1 cellular context compared by ENCODE assay signal in the genomic region with DNA sequence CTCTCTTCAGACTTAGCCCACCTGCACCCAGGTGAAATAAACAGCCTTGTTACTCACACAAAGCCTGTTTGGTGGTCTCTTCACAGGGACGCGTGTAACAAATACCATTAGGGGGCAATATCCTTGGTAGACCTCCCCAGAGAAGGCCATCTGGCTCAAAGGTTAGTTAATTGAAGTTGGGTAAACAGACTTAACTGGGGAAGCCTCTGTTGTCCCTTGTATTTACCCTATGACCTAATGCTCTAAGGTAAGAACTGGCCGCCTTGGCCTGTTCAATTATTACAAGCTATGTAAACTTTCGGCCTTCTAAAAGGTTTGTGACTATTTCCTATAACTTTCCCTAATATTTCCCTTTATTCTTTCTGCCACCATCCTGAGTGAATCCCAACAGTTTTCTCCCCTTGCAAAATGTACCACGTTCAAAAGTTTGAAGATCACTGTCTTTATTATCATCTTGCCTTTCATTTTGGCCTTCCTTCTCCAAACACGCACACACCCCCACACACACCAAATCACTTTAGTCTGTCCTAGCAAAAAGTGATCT.
A peak's percentile ranks its signal among the peaks of the same experiment; 100 is the strongest.
TF ChIP-seq lines count a peak whose summit lies in the region.

No MANE protein-coding gene starts in this region.

TF ChIP-seq in HepG2, 621 proteins besides CTCF, POLR2A, EP300 and RAD21 (continued from another document and continues in another):
- TF ChIP-seq, protein P1, sequence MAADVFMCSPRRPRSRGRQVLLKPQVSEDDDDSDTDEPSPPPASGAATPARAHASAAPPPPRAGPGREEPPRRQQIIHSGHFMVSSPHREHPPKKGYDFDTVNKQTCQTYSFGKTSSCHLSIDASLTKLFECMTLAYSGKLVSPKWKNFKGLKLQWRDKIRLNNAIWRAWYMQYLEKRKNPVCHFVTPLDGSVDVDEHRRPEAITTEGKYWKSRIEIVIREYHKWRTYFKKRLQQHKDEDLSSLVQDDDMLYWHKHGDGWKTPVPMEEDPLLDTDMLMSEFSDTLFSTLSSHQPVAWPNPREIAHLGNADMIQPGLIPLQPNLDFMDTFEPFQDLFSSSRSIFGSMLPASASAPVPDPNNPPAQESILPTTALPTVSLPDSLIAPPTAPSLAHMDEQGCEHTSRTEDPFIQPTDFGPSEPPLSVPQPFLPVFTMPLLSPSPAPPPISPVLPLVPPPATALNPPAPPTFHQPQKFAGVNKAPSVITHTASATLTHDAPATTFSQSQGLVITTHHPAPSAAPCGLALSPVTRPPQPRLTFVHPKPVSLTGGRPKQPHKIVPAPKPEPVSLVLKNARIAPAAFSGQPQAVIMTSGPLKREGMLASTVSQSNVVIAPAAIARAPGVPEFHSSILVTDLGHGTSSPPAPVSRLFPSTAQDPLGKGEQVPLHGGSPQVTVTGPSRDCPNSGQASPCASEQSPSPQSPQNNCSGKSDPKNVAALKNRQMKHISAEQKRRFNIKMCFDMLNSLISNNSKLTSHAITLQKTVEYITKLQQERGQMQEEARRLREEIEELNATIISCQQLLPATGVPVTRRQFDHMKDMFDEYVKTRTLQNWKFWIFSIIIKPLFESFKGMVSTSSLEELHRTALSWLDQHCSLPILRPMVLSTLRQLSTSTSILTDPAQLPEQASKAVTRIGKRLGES (CRISPR knock-in tag; IDR thresholded peaks at IDR 0.05; ENCODE audit: borderline replicate concordance): no peak
- no peak for TF ChIP-seq ZNF570 (CRISPR knock-in tag; IDR thresholded peaks at IDR 0.05; ENCODE audit: borderline replicate concordance)
- TF ChIP-seq ZNF230 (CRISPR knock-in tag; IDR thresholded peaks at IDR 0.05): no peak
- TF ChIP-seq, protein P2, sequence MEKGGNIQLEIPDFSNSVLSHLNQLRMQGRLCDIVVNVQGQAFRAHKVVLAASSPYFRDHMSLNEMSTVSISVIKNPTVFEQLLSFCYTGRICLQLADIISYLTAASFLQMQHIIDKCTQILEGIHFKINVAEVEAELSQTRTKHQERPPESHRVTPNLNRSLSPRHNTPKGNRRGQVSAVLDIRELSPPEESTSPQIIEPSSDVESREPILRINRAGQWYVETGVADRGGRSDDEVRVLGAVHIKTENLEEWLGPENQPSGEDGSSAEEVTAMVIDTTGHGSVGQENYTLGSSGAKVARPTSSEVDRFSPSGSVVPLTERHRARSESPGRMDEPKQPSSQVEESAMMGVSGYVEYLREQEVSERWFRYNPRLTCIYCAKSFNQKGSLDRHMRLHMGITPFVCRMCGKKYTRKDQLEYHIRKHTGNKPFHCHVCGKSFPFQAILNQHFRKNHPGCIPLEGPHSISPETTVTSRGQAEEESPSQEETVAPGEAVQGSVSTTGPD (CRISPR knock-in tag; IDR thresholded peaks at IDR 0.05): peak; percentile 74
- no peak for TF ChIP-seq PAX8 (CRISPR knock-in tag; IDR thresholded peaks at IDR 0.05; ENCODE audit: borderline replicate concordance)
- TF ChIP-seq, protein P3, sequence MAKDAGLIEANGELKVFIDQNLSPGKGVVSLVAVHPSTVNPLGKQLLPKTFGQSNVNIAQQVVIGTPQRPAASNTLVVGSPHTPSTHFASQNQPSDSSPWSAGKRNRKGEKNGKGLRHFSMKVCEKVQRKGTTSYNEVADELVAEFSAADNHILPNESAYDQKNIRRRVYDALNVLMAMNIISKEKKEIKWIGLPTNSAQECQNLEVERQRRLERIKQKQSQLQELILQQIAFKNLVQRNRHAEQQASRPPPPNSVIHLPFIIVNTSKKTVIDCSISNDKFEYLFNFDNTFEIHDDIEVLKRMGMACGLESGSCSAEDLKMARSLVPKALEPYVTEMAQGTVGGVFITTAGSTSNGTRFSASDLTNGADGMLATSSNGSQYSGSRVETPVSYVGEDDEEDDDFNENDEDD (CRISPR knock-in tag; IDR thresholded peaks at IDR 0.05; ENCODE audit: borderline replicate concordance): no peak; the same call in 1 of the 2 replicates
- peak; percentile 38; the same call in 1 of the 2 replicates for TF ChIP-seq TGIF2 (CRISPR knock-in tag; IDR thresholded peaks at IDR 0.05)
- TF ChIP-seq ZNF644 (CRISPR knock-in tag; IDR thresholded peaks at IDR 0.05; ENCODE audit: low read depth): no peak
- TF ChIP-seq, protein P4, sequence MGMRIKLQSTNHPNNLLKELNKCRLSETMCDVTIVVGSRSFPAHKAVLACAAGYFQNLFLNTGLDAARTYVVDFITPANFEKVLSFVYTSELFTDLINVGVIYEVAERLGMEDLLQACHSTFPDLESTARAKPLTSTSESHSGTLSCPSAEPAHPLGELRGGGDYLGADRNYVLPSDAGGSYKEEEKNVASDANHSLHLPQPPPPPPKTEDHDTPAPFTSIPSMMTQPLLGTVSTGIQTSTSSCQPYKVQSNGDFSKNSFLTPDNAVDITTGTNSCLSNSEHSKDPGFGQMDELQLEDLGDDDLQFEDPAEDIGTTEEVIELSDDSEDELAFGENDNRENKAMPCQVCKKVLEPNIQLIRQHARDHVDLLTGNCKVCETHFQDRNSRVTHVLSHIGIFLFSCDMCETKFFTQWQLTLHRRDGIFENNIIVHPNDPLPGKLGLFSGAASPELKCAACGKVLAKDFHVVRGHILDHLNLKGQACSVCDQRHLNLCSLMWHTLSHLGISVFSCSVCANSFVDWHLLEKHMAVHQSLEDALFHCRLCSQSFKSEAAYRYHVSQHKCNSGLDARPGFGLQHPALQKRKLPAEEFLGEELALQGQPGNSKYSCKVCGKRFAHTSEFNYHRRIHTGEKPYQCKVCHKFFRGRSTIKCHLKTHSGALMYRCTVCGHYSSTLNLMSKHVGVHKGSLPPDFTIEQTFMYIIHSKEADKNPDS (CRISPR knock-in tag; IDR thresholded peaks at IDR 0.05): no peak
- TF ChIP-seq ZSCAN21 (CRISPR knock-in tag; IDR thresholded peaks at IDR 0.05; ENCODE audit: borderline replicate concordance): no peak
- TF ChIP-seq MLLT10 (CRISPR knock-in tag; IDR thresholded peaks at IDR 0.05): no peak
- peak; percentile 96 for TF ChIP-seq JUN (CRISPR knock-in tag; IDR thresholded peaks at IDR 0.05)
- TF ChIP-seq, protein P5, sequence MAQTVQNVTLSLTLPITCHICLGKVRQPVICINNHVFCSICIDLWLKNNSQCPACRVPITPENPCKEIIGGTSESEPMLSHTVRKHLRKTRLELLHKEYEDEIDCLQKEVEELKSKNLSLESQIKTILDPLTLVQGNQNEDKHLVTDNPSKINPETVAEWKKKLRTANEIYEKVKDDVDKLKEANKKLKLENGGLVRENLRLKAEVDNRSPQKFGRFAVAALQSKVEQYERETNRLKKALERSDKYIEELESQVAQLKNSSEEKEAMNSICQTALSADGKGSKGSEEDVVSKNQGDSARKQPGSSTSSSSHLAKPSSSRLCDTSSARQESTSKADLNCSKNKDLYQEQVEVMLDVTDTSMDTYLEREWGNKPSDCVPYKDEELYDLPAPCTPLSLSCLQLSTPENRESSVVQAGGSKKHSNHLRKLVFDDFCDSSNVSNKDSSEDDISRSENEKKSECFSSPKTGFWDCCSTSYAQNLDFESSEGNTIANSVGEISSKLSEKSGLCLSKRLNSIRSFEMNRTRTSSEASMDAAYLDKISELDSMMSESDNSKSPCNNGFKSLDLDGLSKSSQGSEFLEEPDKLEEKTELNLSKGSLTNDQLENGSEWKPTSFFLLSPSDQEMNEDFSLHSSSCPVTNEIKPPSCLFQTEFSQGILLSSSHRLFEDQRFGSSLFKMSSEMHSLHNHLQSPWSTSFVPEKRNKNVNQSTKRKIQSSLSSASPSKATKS (CRISPR knock-in tag; IDR thresholded peaks at IDR 0.05): 0 out of 2 replicates have a peak, but pooled peaks have one; percentile 45
- TF ChIP-seq SP1 (IDR thresholded peaks at IDR 0.05): no peak
- TF ChIP-seq SP1 (CRISPR knock-in tag; IDR thresholded peaks at IDR 0.05): no peak
- TF ChIP-seq, protein P6, sequence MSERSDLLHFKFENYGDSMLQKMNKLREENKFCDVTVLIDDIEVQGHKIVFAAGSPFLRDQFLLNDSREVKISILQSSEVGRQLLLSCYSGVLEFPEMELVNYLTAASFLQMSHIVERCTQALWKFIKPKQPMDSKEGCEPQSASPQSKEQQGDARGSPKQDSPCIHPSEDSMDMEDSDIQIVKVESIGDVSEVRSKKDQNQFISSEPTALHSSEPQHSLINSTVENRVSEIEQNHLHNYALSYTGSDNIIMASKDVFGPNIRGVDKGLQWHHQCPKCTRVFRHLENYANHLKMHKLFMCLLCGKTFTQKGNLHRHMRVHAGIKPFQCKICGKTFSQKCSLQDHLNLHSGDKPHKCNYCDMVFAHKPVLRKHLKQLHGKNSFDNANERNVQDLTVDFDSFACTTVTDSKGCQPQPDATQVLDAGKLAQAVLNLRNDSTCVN (CRISPR knock-in tag; IDR thresholded peaks at IDR 0.05; ENCODE audit: borderline replicate concordance): no peak
- TF ChIP-seq, protein P7, sequence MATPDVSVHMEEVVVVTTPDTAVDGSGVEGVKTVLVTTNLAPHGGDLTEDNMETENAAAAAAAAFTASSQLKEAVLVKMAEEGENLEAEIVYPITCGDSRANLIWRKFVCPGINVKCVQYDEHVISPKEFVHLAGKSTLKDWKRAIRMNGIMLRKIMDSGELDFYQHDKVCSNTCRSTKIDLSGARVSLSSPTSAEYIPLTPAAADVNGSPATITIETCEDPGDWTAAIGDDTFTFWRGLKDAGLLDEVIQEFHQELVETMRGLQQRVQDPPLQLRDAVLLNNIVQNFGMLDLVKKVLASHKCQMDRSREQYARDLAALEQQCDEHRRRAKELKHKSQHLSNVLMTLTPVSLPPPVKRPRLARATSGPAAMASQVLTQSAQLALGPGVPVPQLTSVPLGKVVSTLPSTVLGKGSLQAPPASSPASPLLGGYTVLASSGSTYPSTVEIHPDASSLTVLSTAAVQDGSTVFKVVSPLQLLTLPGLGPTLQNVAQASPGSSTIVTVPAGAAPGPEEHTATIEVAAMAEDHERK (CRISPR knock-in tag; IDR thresholded peaks at IDR 0.05; ENCODE audit: low read depth): no peak
- TF ChIP-seq, protein P8, sequence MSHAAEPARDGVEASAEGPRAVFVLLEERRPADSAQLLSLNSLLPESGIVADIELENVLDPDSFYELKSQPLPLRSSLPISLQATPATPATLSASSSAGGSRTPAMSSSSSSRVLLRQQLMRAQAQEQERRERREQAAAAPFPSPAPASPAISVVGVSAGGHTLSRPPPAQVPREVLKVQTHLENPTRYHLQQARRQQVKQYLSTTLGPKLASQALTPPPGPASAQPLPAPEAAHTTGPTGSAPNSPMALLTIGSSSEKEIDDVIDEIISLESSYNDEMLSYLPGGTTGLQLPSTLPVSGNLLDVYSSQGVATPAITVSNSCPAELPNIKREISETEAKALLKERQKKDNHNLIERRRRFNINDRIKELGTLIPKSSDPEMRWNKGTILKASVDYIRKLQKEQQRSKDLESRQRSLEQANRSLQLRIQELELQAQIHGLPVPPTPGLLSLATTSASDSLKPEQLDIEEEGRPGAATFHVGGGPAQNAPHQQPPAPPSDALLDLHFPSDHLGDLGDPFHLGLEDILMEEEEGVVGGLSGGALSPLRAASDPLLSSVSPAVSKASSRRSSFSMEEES (CRISPR knock-in tag; IDR thresholded peaks at IDR 0.05): peak; percentile 64; the same call in 1 of the 2 replicates
- no peak for TF ChIP-seq ZNF674 (CRISPR knock-in tag; IDR thresholded peaks at IDR 0.05; ENCODE audit: low read depth)
- TF ChIP-seq MXD4 (CRISPR knock-in tag; IDR thresholded peaks at IDR 0.05): peak; percentile 45; the same call in 1 of the 2 replicates
- TF ChIP-seq CBX2 (IDR thresholded peaks at IDR 0.05; ENCODE audit: low read depth, low read length): no peak
- no peak for TF ChIP-seq CBX2 (CRISPR knock-in tag; IDR thresholded peaks at IDR 0.05; ENCODE audit: low read depth)
- TF ChIP-seq NR2F1 (CRISPR knock-in tag; IDR thresholded peaks at IDR 0.05): peak; percentile 55 to 59; a peak in 3 of 4 replicates
- no peak for TF ChIP-seq ATF7-NPFF (CRISPR knock-in tag; IDR thresholded peaks at IDR 0.05; ENCODE audit: low read depth)
- TF ChIP-seq ZNF772 (CRISPR knock-in tag; IDR thresholded peaks at IDR 0.05): peak; percentile 64; the same call in 1 of the 2 replicates
- 0 out of 2 replicates have a peak, but pooled peaks have one; percentile 20 for TF ChIP-seq FOXK2 (IDR thresholded peaks at IDR 0.05)
- TF ChIP-seq, protein P9, sequence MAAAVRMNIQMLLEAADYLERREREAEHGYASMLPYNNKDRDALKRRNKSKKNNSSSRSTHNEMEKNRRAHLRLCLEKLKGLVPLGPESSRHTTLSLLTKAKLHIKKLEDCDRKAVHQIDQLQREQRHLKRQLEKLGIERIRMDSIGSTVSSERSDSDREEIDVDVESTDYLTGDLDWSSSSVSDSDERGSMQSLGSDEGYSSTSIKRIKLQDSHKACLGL (CRISPR knock-in tag; IDR thresholded peaks at IDR 0.05): no peak
- TF ChIP-seq ZNF562 (CRISPR knock-in tag; IDR thresholded peaks at IDR 0.05; ENCODE audit: borderline replicate concordance): no peak
- no peak for TF ChIP-seq ZC3H13 (CRISPR knock-in tag; IDR thresholded peaks at IDR 0.05)
- TF ChIP-seq, protein P10, sequence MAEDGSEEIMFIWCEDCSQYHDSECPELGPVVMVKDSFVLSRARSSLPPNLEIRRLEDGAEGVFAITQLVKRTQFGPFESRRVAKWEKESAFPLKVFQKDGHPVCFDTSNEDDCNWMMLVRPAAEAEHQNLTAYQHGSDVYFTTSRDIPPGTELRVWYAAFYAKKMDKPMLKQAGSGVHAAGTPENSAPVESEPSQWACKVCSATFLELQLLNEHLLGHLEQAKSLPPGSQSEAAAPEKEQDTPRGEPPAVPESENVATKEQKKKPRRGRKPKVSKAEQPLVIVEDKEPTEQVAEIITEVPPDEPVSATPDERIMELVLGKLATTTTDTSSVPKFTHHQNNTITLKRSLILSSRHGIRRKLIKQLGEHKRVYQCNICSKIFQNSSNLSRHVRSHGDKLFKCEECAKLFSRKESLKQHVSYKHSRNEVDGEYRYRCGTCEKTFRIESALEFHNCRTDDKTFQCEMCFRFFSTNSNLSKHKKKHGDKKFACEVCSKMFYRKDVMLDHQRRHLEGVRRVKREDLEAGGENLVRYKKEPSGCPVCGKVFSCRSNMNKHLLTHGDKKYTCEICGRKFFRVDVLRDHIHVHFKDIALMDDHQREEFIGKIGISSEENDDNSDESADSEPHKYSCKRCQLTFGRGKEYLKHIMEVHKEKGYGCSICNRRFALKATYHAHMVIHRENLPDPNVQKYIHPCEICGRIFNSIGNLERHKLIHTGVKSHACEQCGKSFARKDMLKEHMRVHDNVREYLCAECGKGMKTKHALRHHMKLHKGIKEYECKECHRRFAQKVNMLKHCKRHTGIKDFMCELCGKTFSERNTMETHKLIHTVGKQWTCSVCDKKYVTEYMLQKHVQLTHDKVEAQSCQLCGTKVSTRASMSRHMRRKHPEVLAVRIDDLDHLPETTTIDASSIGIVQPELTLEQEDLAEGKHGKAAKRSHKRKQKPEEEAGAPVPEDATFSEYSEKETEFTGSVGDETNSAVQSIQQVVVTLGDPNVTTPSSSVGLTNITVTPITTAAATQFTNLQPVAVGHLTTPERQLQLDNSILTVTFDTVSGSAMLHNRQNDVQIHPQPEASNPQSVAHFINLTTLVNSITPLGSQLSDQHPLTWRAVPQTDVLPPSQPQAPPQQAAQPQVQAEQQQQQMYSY (CRISPR knock-in tag; IDR thresholded peaks at IDR 0.05): no peak
- peak; percentile 97 for TF ChIP-seq NCOA2 (CRISPR knock-in tag; IDR thresholded peaks at IDR 0.05)
- TF ChIP-seq CENPX (CRISPR knock-in tag; IDR thresholded peaks at IDR 0.05): no peak
- TF ChIP-seq HDAC1 (CRISPR knock-in tag; IDR thresholded peaks at IDR 0.05): peak; percentile 33
- TF ChIP-seq, protein P11, sequence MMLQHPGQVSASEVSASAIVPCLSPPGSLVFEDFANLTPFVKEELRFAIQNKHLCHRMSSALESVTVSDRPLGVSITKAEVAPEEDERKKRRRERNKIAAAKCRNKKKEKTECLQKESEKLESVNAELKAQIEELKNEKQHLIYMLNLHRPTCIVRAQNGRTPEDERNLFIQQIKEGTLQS (CRISPR knock-in tag; IDR thresholded peaks at IDR 0.05): no peak
